ENCODE assay signal across 9 cellular contexts in the genomic region with DNA sequence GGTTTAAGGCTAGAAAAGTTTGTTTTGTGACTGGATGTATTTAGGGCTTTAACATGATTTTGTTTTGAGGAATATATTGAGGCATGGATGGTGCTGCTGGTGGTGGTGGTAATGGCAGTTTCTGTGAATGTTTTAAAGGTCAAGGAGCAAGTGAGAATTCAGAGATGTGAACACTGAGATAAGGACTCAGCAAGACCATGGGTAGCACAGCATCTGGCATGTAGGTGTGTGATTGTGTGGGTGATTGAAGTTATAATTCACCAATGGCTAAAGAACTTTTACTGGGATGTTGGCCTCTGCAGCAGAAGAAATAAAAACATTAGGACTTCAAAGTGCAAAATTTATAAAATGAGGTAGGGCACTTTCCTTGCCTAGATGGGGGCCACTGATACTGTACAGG.
DNase-seq lines count a peak whose midpoint lies in the region; ATAC-seq and TF ChIP-seq lines count a peak whose summit lies in the region.
"Had no signal": no experiment of that assay in that cellular context is flagged by ENCODE, and none has a peak within 500 bp of the region (broad histone marks: within the 10 kb centered on the region; RNA-seq: fewer than 3 reads in every experiment).

No MANE protein-coding gene starts in this region.

- intact Hi-C loops in esophagus muscularis mucosa (cut with DNase I) = no loop called here

- ATAC-seq in T-helper 17 cell (no peak), esophagus mucosa (no peak), GM18519 (IDR thresholded peaks at IDR 0.05; ENCODE audit: low FRiP score, unreplicated experiment) (no peak)

- no peaks in the 10 kb centered on the region for H3K27me3 Mint-ChIP-seq in T-helper 17 cell

- peaks cover 57% of the 10 kb centered on the region for H3K4me1 Mint-ChIP-seq in T-helper 17 cell

- H3K27ac ChIP-seq in esophagus muscularis mucosa (replicated peaks in 1 of 4) = peak overlapping the region; percentile 85 to 87 (median 86)

- H3K4me1 ChIP-seq in esophagus muscularis mucosa = peaks cover 62 to 93% (median 82%) of the 10 kb centered on the region in 4 donors
- peaks cover 57% of the 10 kb centered on the region for H3K4me1 ChIP-seq in skeletal muscle satellite cell (ENCODE audit: control insufficient read depth, insufficient read depth, low read length)

- H3K9ac ChIP-seq in skeletal muscle satellite cell (ENCODE audit: low read depth, low read length) = no peak overlapping the region

- H3K36me3 ChIP-seq in esophagus muscularis mucosa (peaks cover 0 to 4% (median 0%) of the 10 kb centered on the region in 4 donors), skeletal muscle satellite cell (ENCODE audit: insufficient read depth, low read length) (peaks cover 6% of the 10 kb centered on the region)

- peaks cover 9% of the 10 kb centered on the region for H3K36me3 Mint-ChIP-seq in T-helper 17 cell (ENCODE audit: low read depth)

- H3K27ac Mint-ChIP-seq in T-helper 17 cell = peak overlapping the region; percentile 94

- peak overlapping the region; percentile 30 for H3K4me3 ChIP-seq in GM12864 (ENCODE audit: low read depth, low read length)
- H3K4me3 ChIP-seq in esophagus muscularis mucosa = peak overlapping the region; percentile 40 to 54 (median 48)
- H3K4me3 ChIP-seq in skeletal muscle satellite cell (ENCODE audit: low read length) = peak overlapping the region; percentile 31

- no peak for TF ChIP-seq POLR2A in esophagus muscularis mucosa (IDR thresholded peaks at IDR 0.05; ENCODE audit: low read depth)

- DNase-seq in GM12864 (ENCODE audit: low read depth) (no peak), T-helper 17 cell (no peak), esophagus muscularis mucosa (ENCODE audit: extremely low spot score) (no peak), D341Med (ENCODE audit: low spot score) (no peak), KBM-7 (no peak)
- DNase-seq: activated CD4-positive, alpha-beta T cell treated with anti-CD3 and anti-CD28 coated beads for 48 hours had no signal

- TF ChIP-seq CTCF in GM12864 (IDR thresholded peaks at IDR 0.05; ENCODE audit: low read depth, low read length, missing control alignments) = no peak
- TF ChIP-seq CTCF in esophagus muscularis mucosa (IDR thresholded peaks at IDR 0.05) = no peak

- no peaks in the 10 kb centered on the region for H3K27me3 ChIP-seq in esophagus muscularis mucosa
- no peaks in the 10 kb centered on the region for H3K27me3 ChIP-seq in skeletal muscle satellite cell (ENCODE audit: control insufficient read depth, insufficient read depth, low read length)

- in situ Hi-C loops in KBM-7 (cut with MboI; ENCODE audit: low pct_unique_long_range_greater_than_20kb, low sequenced_read_pairs) = no loop called here

- H3K4me3 Mint-ChIP-seq in T-helper 17 cell = no peak overlapping the region

- no peak for TF ChIP-seq EP300 in esophagus muscularis mucosa (IDR thresholded peaks at IDR 0.05)

- H3K9me3 ChIP-seq in T-helper 17 cell (ENCODE audit: control insufficient read depth, low read length, poor library complexity, severe bottlenecking) (no peaks in the 10 kb centered on the region), esophagus muscularis mucosa (no peaks in the 10 kb centered on the region), skeletal muscle satellite cell (replicated peaks; ENCODE audit: low read length) (no peaks in the 10 kb centered on the region)

- H3K4me2 ChIP-seq in skeletal muscle satellite cell (ENCODE audit: low read length) = peak overlapping the region; percentile 83
